In genomic region chr3:15319575-15319974, GRCh38 we compare ENCODE assay signal across 11 cellular contexts. TPM values are rescaled to one million over a fixed set of nuclear protein-coding genes. Genes with fewer than 3 reads are reported as not detected.
A peak's percentile ranks its signal among the peaks of the same experiment; 100 is the strongest.
DNase-seq lines count a peak whose midpoint lies in the region; ATAC-seq and TF ChIP-seq lines count a peak whose summit lies in the region.
"Had no signal": no experiment of that assay in that cellular context is flagged by ENCODE, and none has a peak within 500 bp of the region (broad histone marks: within the 10 kb centered on the region; RNA-seq: fewer than 3 reads in every experiment).

No MANE protein-coding gene starts in this region.

- no peak overlapping the region for H3K27ac ChIP-seq in brain microvascular endothelial cell

- ATAC-seq in memory B cell (ENCODE audit: low read depth) (no peak), HG03159 (IDR thresholded peaks at IDR 0.05; ENCODE audit: unreplicated experiment) (no peak)

- in situ Hi-C loops in brain microvascular endothelial cell (cut with HindIII; ENCODE audit: low pct_ligation_motif_present, low sequenced_read_pairs) = no loop called here

- no peaks in the 10 kb centered on the region for H3K27me3 ChIP-seq in brain microvascular endothelial cell (replicated peaks)

- no peak for DNase-seq in activated T-cell treated with anti-CD3 and anti-CD28 coated beads, Interleukin-2, amount 50 U/mL, for 24 hours
- DNase-seq in activated T-cell treated with anti-CD3 and anti-CD28 coated beads, Interleukin-2, amount 50 U/mL, for 1 hour = no peak
- DNase-seq in brain microvascular endothelial cell (peak; percentile 15), memory B cell (ENCODE audit: low spot score in 2 of 2) (no peak), type B pancreatic cell (ENCODE audit: extremely low spot score, unreplicated experiment) (no peak), NCI-H1105 treated with DMSO at 0.1 percent for 48 hours (lab: John Stamatoyannopoulos, UW) (no peak)
- no peak for DNase-seq in activated CD4-positive, alpha-beta T cell treated with anti-CD3 and anti-CD28 coated beads for 4 hours
- DNase-seq: cortex of kidney, mesendoderm, NCI-H526 had no signal

- H3K4me3 Mint-ChIP-seq in activated T-cell treated with anti-CD3 and anti-CD28 coated beads, Interleukin-2, amount 50 U/mL, for 24 hours = no peak overlapping the region
- H3K4me3 Mint-ChIP-seq in memory B cell = no peak overlapping the region
- H3K4me3 Mint-ChIP-seq in type B pancreatic cell = peak overlapping the region; percentile 33

- no peaks in the 10 kb centered on the region for H3K27me3 Mint-ChIP-seq in activated T-cell treated with anti-CD3 and anti-CD28 coated beads, Interleukin-2, amount 50 U/mL, for 24 hours
- H3K27me3 Mint-ChIP-seq in memory B cell = no peaks in the 10 kb centered on the region
- H3K27me3 Mint-ChIP-seq in type B pancreatic cell = no peaks in the 10 kb centered on the region

- peaks cover 74% of the 10 kb centered on the region for H3K4me1 Mint-ChIP-seq in activated T-cell treated with anti-CD3 and anti-CD28 coated beads, Interleukin-2, amount 50 U/mL, for 24 hours (ENCODE audit: low read depth)
- peaks cover 48% of the 10 kb centered on the region for H3K4me1 Mint-ChIP-seq in memory B cell
- peaks cover 49% of the 10 kb centered on the region for H3K4me1 Mint-ChIP-seq in type B pancreatic cell (ENCODE audit: unreplicated experiment)

- no peaks in the 10 kb centered on the region for H3K9me3 Mint-ChIP-seq in activated T-cell treated with anti-CD3 and anti-CD28 coated beads, Interleukin-2, amount 50 U/mL, for 24 hours
- H3K9me3 Mint-ChIP-seq in memory B cell (no peaks in the 10 kb centered on the region), type B pancreatic cell (no peaks in the 10 kb centered on the region)

- no peaks in the 10 kb centered on the region for H3K36me3 Mint-ChIP-seq in activated T-cell treated with anti-CD3 and anti-CD28 coated beads, Interleukin-2, amount 50 U/mL, for 24 hours (ENCODE audit: low read depth)
- H3K36me3 Mint-ChIP-seq in memory B cell = peaks cover 13% of the 10 kb centered on the region
- no peaks in the 10 kb centered on the region for H3K36me3 Mint-ChIP-seq in type B pancreatic cell

- H3K4me3 ChIP-seq in brain microvascular endothelial cell (ENCODE audit: low read depth, low read length) = no peak overlapping the region

- H3K27ac Mint-ChIP-seq in activated T-cell treated with anti-CD3 and anti-CD28 coated beads, Interleukin-2, amount 50 U/mL, for 24 hours = peak overlapping the region; percentile 40
- H3K27ac Mint-ChIP-seq in memory B cell (peak overlapping the region; percentile 72), type B pancreatic cell (peak overlapping the region; percentile 66)

- no peak for TF ChIP-seq CTCF in brain microvascular endothelial cell (IDR thresholded peaks at IDR 0.05; ENCODE audit: low read depth, low read length, missing control alignments)
- no peak for TF ChIP-seq CTCF in type B pancreatic cell (conservative IDR thresholded peaks at IDR 0.05)

- H3K36me3 ChIP-seq in brain microvascular endothelial cell (replicated peaks) = no peaks in the 10 kb centered on the region

RNA-seq across cellular contexts. Expression of gene SH3BP5, which starts 12.8 kb away (rescaled TPM):
- 31.2 and 33.4 TPM in 2 replicates for total RNA-seq in type B pancreatic cell (ENCODE audit: low replicate concordance)
